15 cellular contexts compared by ENCODE assay signal in the genomic region with DNA sequence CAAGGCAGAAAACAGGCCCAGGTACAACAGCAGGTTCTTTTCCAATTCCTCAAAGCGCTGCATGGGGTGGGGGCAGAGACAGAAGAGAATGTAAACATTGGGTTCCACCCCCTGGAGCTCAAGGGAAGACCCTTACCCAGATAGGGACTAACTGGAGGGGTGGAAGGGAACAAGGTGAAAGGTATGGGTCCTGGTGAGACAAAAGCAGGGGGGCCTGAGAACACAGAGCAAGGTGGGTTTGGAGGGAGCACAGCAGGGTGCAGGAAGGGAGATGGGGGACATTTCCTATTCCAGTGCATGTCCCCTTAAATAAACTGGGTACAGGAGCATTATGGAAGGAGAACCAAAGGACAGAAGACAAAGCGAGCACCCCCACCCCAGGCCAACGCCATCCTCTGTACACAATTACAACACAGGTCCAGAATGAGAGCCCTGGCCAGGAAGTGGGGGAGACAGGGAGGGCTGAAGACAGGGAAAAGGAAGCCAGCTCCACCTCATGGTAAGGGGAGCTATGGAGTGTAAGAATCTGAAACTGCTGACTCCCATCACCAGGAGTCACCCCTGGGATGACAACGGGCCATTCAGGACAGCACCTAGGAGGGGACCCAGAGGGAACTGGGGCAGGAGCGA. TPM values are rescaled to one million over a fixed set of nuclear protein-coding genes. Genes with fewer than 3 reads are reported as not detected.
DNase-seq lines count a peak whose midpoint lies in the region; ATAC-seq and FAIRE-seq lines count a peak whose summit lies in the region.
"Had no signal": no experiment of that assay in that cellular context is flagged by ENCODE, and none has a peak within 500 bp of the region (broad histone marks: within the 10 kb centered on the region; RNA-seq: fewer than 3 reads in every experiment).

No MANE protein-coding gene starts in this region.

- H3K9me3 Mint-ChIP-seq in activated CD4-positive, alpha-beta memory T cell treated with anti-CD3 and anti-CD28 coated beads, Interleukin-2, amount 10 ng/mL, durations not matched to agents 7 days and 5 days, result no peaks in the 10 kb centered on the region
- H3K9me3 Mint-ChIP-seq: activated T-cell treated with anti-CD3 and anti-CD28 coated beads, Interleukin-2, amount 50 U/mL, for 4 hours; IgD-negative memory B cell had no signal

- FAIRE-seq in urothelium cell line (lab: Jason Lieb, UNC), result no peak

- peaks cover 68% of the 10 kb centered on the region for H3K36me3 Mint-ChIP-seq in activated CD4-positive, alpha-beta memory T cell treated with anti-CD3 and anti-CD28 coated beads, Interleukin-2, amount 10 ng/mL, durations not matched to agents 7 days and 5 days (ENCODE audit: low read depth)

- H3K27ac ChIP-seq in substantia nigra (ENCODE audit: low read depth, low read length, poor library complexity, severe bottlenecking), result peak overlapping the region; percentile 18
- H3K27ac ChIP-seq: foreskin keratinocyte had no signal

- intact Hi-C loops in Right ventricle myocardium superior (cut with DNase I) (loop anchor here (10.0 kb wide), 1 partner anchor 48 kb away; a partner anchor contains a TSS), Right ventricle myocardium inferior (cut with DNase I) (no loop called here)

- CTCF ChIA-PET in activated CD4-positive, alpha-beta memory T cell treated with anti-CD3 and anti-CD28 coated beads, Interleukin-2, amount 10 ng/mL, durations not matched to agents 7 days and 5 days (lab: Charles Lee), result interaction anchor here (0.8 to 1.5 kb wide), 3 partner anchors 10 to 52 kb away, joined by 5 to 9 read pairs (median 6); no protein-coding TSS in a partner anchor

- H3K4me3 Mint-ChIP-seq in activated CD4-positive, alpha-beta memory T cell treated with anti-CD3 and anti-CD28 coated beads, Interleukin-2, amount 10 ng/mL, durations not matched to agents 7 days and 5 days, result peak overlapping the region; percentile 4
- H3K4me3 Mint-ChIP-seq: activated T-cell treated with anti-CD3 and anti-CD28 coated beads, Interleukin-2, amount 50 U/mL, for 4 hours had no signal

- H3K27me3 Mint-ChIP-seq in activated CD4-positive, alpha-beta memory T cell treated with anti-CD3 and anti-CD28 coated beads, Interleukin-2, amount 10 ng/mL, durations not matched to agents 7 days and 5 days, result no peaks in the 10 kb centered on the region
- H3K27me3 Mint-ChIP-seq: IgD-negative memory B cell had no signal

- ATAC-seq in Right ventricle myocardium superior (ENCODE audit: poor library complexity), result no peak
- ATAC-seq in Right ventricle myocardium inferior, result no peak
- ATAC-seq: activated T-cell treated with anti-CD3 and anti-CD28 coated beads, Interleukin-2, amount 50 U/mL, for 4 hours; foreskin keratinocyte had no signal

- H3K27ac Mint-ChIP-seq in activated CD4-positive, alpha-beta memory T cell treated with anti-CD3 and anti-CD28 coated beads, Interleukin-2, amount 10 ng/mL, durations not matched to agents 7 days and 5 days, result peak overlapping the region; percentile 93

- peaks cover 50% of the 10 kb centered on the region for H3K4me1 Mint-ChIP-seq in activated CD4-positive, alpha-beta memory T cell treated with anti-CD3 and anti-CD28 coated beads, Interleukin-2, amount 10 ng/mL, durations not matched to agents 7 days and 5 days

- POLR2A ChIA-PET in activated CD4-positive, alpha-beta memory T cell treated with anti-CD3 and anti-CD28 coated beads, Interleukin-2, amount 10 ng/mL, durations not matched to agents 7 days and 5 days (lab: Charles Lee), result interaction anchor here (0.7 to 8.3 kb wide), 7 partner anchors 8 to 174 kb away, joined by 3 to 83 read pairs (median 5); a partner anchor contains a TSS

- DNase-seq in Right ventricle myocardium superior (peak; percentile 18), Right ventricle myocardium inferior (ENCODE audit: missing footprints) (no peak), islet precursor cell (peak; percentile 41), substantia nigra (lab: John Stamatoyannopoulos, UW) (no peak), urothelium cell line (ENCODE audit: low spot score) (no peak), EL (no peak)
- no peak for DNase-seq in activated CD4-positive, alpha-beta memory T cell treated with anti-CD3 and anti-CD28 coated beads, Interleukin-2, amount 10 ng/mL, durations not matched to agents 7 days and 5 days
- DNase-seq in effector CD8-positive, alpha-beta T cell (lab: John Stamatoyannopoulos, UW), result no peak
- DNase-seq: activated T-cell treated with anti-CD3 and anti-CD28 coated beads, Interleukin-2, amount 50 U/mL, for 4 hours; BE2C; foreskin keratinocyte; NCI-H1930; stimulated activated CD4-positive, alpha-beta T cell treated with anti-CD3 and anti-CD28 coated beads, Interleukin-2, amount 100 ng/mL, for 48 hours had no signal

RNA-seq across cellular contexts. Expression of a gene that starts 2.1 kb away (rescaled TPM):
- total RNA-seq in Right ventricle myocardium superior (34.1 TPM), Right ventricle myocardium inferior (35.0 TPM)
- 10 to 100 TPM; 75.6 to 75.9 TPM for total RNA-seq in activated CD4-positive, alpha-beta memory T cell treated with anti-CD3 and anti-CD28 coated beads, Interleukin-2, amount 10 ng/mL, durations not matched to agents 7 days and 5 days

RNA-seq across cellular contexts. Expression of a gene that starts 13.1 kb away (rescaled TPM):
- total RNA-seq in Right ventricle myocardium superior (24.4 TPM), Right ventricle myocardium inferior (26.0 TPM)
- total RNA-seq in activated CD4-positive, alpha-beta memory T cell treated with anti-CD3 and anti-CD28 coated beads, Interleukin-2, amount 10 ng/mL, durations not matched to agents 7 days and 5 days, result 10 to 100 TPM; 69.2 TPM

RNA-seq across cellular contexts. Expression of a gene that starts 17.4 kb away (rescaled TPM):
- total RNA-seq in Right ventricle myocardium superior (not detected), Right ventricle myocardium inferior (not detected)
- total RNA-seq in activated CD4-positive, alpha-beta memory T cell treated with anti-CD3 and anti-CD28 coated beads, Interleukin-2, amount 10 ng/mL, durations not matched to agents 7 days and 5 days, result 1 to 10 TPM in 1 of 2 experiments, not detected in 1; 1.2 TPM
- total RNA-seq: foreskin keratinocyte, temporal lobe had no signal

RNA-seq across cellular contexts. Expression of a gene that starts 25.2 kb away (rescaled TPM):
- 0.97 TPM for total RNA-seq in Right ventricle myocardium superior
- 1.4 TPM for total RNA-seq in Right ventricle myocardium inferior
- total RNA-seq in activated CD4-positive, alpha-beta memory T cell treated with anti-CD3 and anti-CD28 coated beads, Interleukin-2, amount 10 ng/mL, durations not matched to agents 7 days and 5 days, result 100 to 1,000 TPM; 343 to 354 TPM
- total RNA-seq: foreskin keratinocyte had no signal

RNA-seq across cellular contexts. Expression of a gene that starts 38.0 kb away (rescaled TPM):
- total RNA-seq in Right ventricle myocardium superior (5.1 TPM), Right ventricle myocardium inferior (5.3 TPM)
- total RNA-seq in activated CD4-positive, alpha-beta memory T cell treated with anti-CD3 and anti-CD28 coated beads, Interleukin-2, amount 10 ng/mL, durations not matched to agents 7 days and 5 days, result 10 to 100 TPM; 14.2 to 14.5 TPM

Comparison
In these comparisons a context has a peak if more than half of its experiments do, and no peak if none do; other contexts are left out.
1. DNase-seq: peak in Right ventricle myocardium superior (single experiment) and islet precursor cell (single experiment); none in Right ventricle myocardium inferior (single experiment), activated CD4-positive, alpha-beta memory T cell treated with anti-CD3 and anti-CD28 coated beads, Interleukin-2, amount 10 ng/mL, durations not matched to agents 7 days and 5 days (single experiment), substantia nigra (0 of 49), effector CD8-positive, alpha-beta T cell (single experiment), urothelium cell line (single experiment) and EL (single experiment).